In genomic region chr11:32115406-32115805, GRCh38 we compare ENCODE assay signal across 18 cellular contexts. TPM values are rescaled to one million over a fixed set of nuclear protein-coding genes. Genes with fewer than 3 reads are reported as not detected.
DNase-seq lines count a peak whose midpoint lies in the region; ATAC-seq and TF ChIP-seq lines count a peak whose summit lies in the region.
"Had no signal": no experiment of that assay in that cellular context is flagged by ENCODE, and none has a peak within 500 bp of the region (broad histone marks: within the 10 kb centered on the region; RNA-seq: fewer than 3 reads in every experiment).

No MANE protein-coding gene starts in this region.

- H3K4me3 ChIP-seq in esophagus muscularis mucosa (no peak overlapping the region), OCI-LY7 (ENCODE audit: low read depth, low read length, poor library complexity, severe bottlenecking) (no peak overlapping the region)
- H3K4me3 ChIP-seq: A549 had no signal

- H3K27me3 ChIP-seq in esophagus muscularis mucosa, result no peaks in the 10 kb centered on the region

- no TSS peak for BruUV-seq in OCI-LY7 (replicated peaks; lab: Mats Ljungman, UMichigan)

- H3K27me3 Mint-ChIP-seq in stimulated activated naive CD8-positive, alpha-beta T cell treated with anti-CD3 and anti-CD28 coated beads, Interleukin-15, amount 100 ng/mL, for 72 hours, result peaks cover 19% of the 10 kb centered on the region

- H3K36me3 ChIP-seq in esophagus muscularis mucosa (no peaks in the 10 kb centered on the region), OCI-LY7 (ENCODE audit: insufficient read depth, low read length) (no peaks in the 10 kb centered on the region)

- H3K4me3 Mint-ChIP-seq in stimulated activated naive CD8-positive, alpha-beta T cell treated with anti-CD3 and anti-CD28 coated beads, Interleukin-15, amount 100 ng/mL, for 72 hours, result no peak overlapping the region
- H3K4me3 Mint-ChIP-seq: B cell; CD4-positive, alpha-beta memory T cell had no signal

- H3K27ac ChIP-seq in esophagus muscularis mucosa (replicated peaks in 1 of 4), result no peak overlapping the region
- H3K27ac ChIP-seq in OCI-LY7 (ENCODE audit: low read depth, low read length, poor library complexity, severe bottlenecking), result no peak overlapping the region
- H3K27ac ChIP-seq: A549 had no signal

- H3K79me2 ChIP-seq in OCI-LY7 (ENCODE audit: insufficient read depth, low read depth, low read length), result no peaks in the 10 kb centered on the region

- H4K20me1 ChIP-seq in OCI-LY7 (ENCODE audit: insufficient read depth, low read length), result no peaks in the 10 kb centered on the region

- no peaks in the 10 kb centered on the region for H3K9me2 ChIP-seq in OCI-LY7 (ENCODE audit: insufficient read depth, low read length)

- H3K27ac Mint-ChIP-seq in stimulated activated naive CD8-positive, alpha-beta T cell treated with anti-CD3 and anti-CD28 coated beads, Interleukin-15, amount 100 ng/mL, for 72 hours, result no peak overlapping the region
- H3K27ac Mint-ChIP-seq: B cell; CD4-positive, alpha-beta memory T cell had no signal

- POLR2A ChIA-PET in OCI-LY7 (lab: Charles Lee), result no interaction called here

- ATAC-seq in esophagus mucosa, result no peak
- no peak for ATAC-seq in stimulated activated naive CD8-positive, alpha-beta T cell treated with anti-CD3 and anti-CD28 coated beads, Interleukin-15, amount 100 ng/mL, for 72 hours
- ATAC-seq: Right ventricle myocardium inferior had no signal

- TF ChIP-seq CTCF in esophagus muscularis mucosa (IDR thresholded peaks at IDR 0.05) (no peak), OCI-LY7 (conservative IDR thresholded peaks at IDR 0.05; ENCODE audit: low read length) (no peak)

- CTCF ChIA-PET in OCI-LY7 (lab: Charles Lee; ENCODE audit: unreplicated experiment), result no interaction called here

- intact Hi-C loops in esophagus muscularis mucosa (cut with DNase I) (no loop called here), OCI-LY7 (cut with micrococcal nuclease; ENCODE audit: unreplicated experiment) (no loop called here)

- no peak for TF ChIP-seq EP300 in esophagus muscularis mucosa (IDR thresholded peaks at IDR 0.05)

- H3K4me2 ChIP-seq in OCI-LY7 (ENCODE audit: low read length), result no peak overlapping the region
- H3K4me2 ChIP-seq: A549 had no signal

- peaks cover under 1% of the 10 kb centered on the region for H3K4me1 Mint-ChIP-seq in stimulated activated naive CD8-positive, alpha-beta T cell treated with anti-CD3 and anti-CD28 coated beads, Interleukin-15, amount 100 ng/mL, for 72 hours
- H3K4me1 Mint-ChIP-seq: B cell; CD4-positive, alpha-beta memory T cell had no signal

- peak; percentile 13 to 15 for DNase-seq in NCI-H524 (lab: John Stamatoyannopoulos, UW)
- no peak for DNase-seq in NCI-H524 treated with DMSO at 0.1 percent for 48 hours (lab: John Stamatoyannopoulos, UW)
- DNase-seq in NCI-H82 treated with DMSO at 0.1 percent for 48 hours (lab: John Stamatoyannopoulos, UW; ENCODE audit: unreplicated experiment), result peak; percentile 18
- DNase-seq in esophagus muscularis mucosa (ENCODE audit: extremely low spot score), result peak; percentile 55
- no peak for DNase-seq in OCI-LY7 (ENCODE audit: low spot score)
- no peak for DNase-seq in stimulated activated naive CD8-positive, alpha-beta T cell treated with anti-CD3 and anti-CD28 coated beads, Interleukin-15, amount 100 ng/mL, for 72 hours
- no peak for DNase-seq in RKO (ENCODE audit: low spot score)
- DNase-seq: CD4-positive, alpha-beta memory T cell; Karpas-422; MM.1S; NCI-H1105 treated with DMSO at 0.1 percent for 48 hours; NCI-H2029; NCI-H2227 treated with DMSO at 0.1 percent for 48 hours; NCI-H526 treated with DMSO at 0.1 percent for 48 hours had no signal

- H3K9me3 ChIP-seq in esophagus muscularis mucosa (no peaks in the 10 kb centered on the region), OCI-LY7 (ENCODE audit: low read length) (no peaks in the 10 kb centered on the region)

- no peaks in the 10 kb centered on the region for H3K4me1 ChIP-seq in esophagus muscularis mucosa
- H3K4me1 ChIP-seq in OCI-LY7 (ENCODE audit: insufficient read depth, low read length, poor library complexity, severe bottlenecking), result no peaks in the 10 kb centered on the region

- TF ChIP-seq POLR2A in esophagus muscularis mucosa (IDR thresholded peaks at IDR 0.05; ENCODE audit: low read depth), result no peak

- no peak overlapping the region for H2AFZ ChIP-seq in OCI-LY7 (ENCODE audit: low read length)

- H3K9me3 Mint-ChIP-seq in stimulated activated naive CD8-positive, alpha-beta T cell treated with anti-CD3 and anti-CD28 coated beads, Interleukin-15, amount 100 ng/mL, for 72 hours, result peaks cover 2 to 10% of the 10 kb centered on the region in 2 donors

- WGBS in esophagus muscularis mucosa, result 68% methylated on average over 6 of the region's 6 CpGs

RNA-seq across cellular contexts. Expression of gene RCN1, which starts 24.5 kb away (rescaled TPM):
- total RNA-seq in esophagus muscularis mucosa (10 to 100 TPM; 27.8 to 67.8 (median 48.8) TPM), esophagus mucosa (21.6 TPM), OCI-LY7 (2022) (0.74 TPM in 1 of 2 replicates, not detected in the other)
- total RNA-seq in OCI-LY7 (2014; rRNA removed; shearing (Covaris generic)), result not detected in 2 replicates

Comparison
In these comparisons a context has a peak if more than half of its experiments do, and no peak if none do; other contexts are left out.
1. DNase-seq: peak in NCI-H524 (2 of 2), NCI-H82 treated with DMSO at 0.1 percent for 48 hours (single experiment) and esophagus muscularis mucosa (single experiment); none in NCI-H524 treated with DMSO at 0.1 percent for 48 hours (single experiment), OCI-LY7 (single experiment), stimulated activated naive CD8-positive, alpha-beta T cell treated with anti-CD3 and anti-CD28 coated beads, Interleukin-15, amount 100 ng/mL, for 72 hours (0 of 2) and RKO (single experiment).
2. RNA of gene RCN1, which starts 24.5 kb away (total RNA-seq): 27.8 to 67.8 TPM in esophagus muscularis mucosa and 21.6 TPM in esophagus mucosa (single experiment); 0.74 TPM in OCI-LY7; every median in the first group is over 10 times any median in the second.